ENCODE assay signal across 12 cellular contexts in the genomic region with DNA sequence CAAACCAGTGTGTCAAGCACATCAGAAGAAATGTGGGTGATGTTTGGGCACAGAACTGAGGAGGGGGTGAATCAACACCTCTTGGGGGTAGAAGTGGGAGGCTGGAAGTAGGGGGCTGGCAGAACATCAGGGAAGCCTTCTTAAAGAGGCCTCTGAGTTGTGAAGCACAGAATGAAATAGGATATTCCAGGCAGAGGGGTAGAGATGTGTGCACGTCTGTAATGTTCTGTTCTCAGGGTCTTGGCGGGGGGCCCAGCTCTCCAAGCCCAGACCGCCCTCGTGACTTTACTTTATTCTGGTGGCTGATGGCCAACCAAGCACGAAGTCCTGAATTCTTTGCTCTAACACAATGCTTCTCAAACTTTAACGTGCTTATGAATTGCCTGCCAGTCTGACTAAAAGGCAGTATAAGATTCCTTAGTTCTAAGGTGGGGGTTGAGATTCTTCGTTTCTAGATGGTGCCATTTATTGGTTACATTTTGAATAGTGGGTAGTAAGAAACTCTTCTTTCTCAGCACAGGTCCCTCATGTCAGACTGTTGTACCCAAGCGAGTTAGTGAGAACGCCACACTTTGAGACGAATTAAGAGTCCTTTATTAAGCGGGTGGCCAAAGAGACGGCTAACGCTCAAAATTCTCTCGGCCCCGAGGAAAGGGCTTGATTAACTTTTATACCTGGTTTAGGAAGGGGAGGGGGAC. TPM values are rescaled to one million over a fixed set of nuclear protein-coding genes. Genes with fewer than 3 reads are reported as not detected.
A peak's percentile ranks its signal among the peaks of the same experiment; 100 is the strongest.
DNase-seq lines count a peak whose midpoint lies in the region; ATAC-seq and TF ChIP-seq lines count a peak whose summit lies in the region.
"Had no signal": no experiment of that assay in that cellular context is flagged by ENCODE, and none has a peak within 500 bp of the region (broad histone marks: within the 10 kb centered on the region; RNA-seq: fewer than 3 reads in every experiment).

No MANE protein-coding gene starts in this region.

- peaks cover 28 to 46% of the 10 kb centered on the region in 2 donors for H3K4me1 ChIP-seq in muscle layer of duodenum (ENCODE audit: control insufficient read depth in 1 of 2, insufficient read depth in 2 of 2, low read length in 2 of 2)
- H3K4me1 ChIP-seq in upper lobe of right lung: peaks cover 22% of the 10 kb centered on the region
- no peaks in the 10 kb centered on the region for H3K4me1 ChIP-seq in osteoblast (ENCODE audit: insufficient read depth, low read length)

- H3K4me3 ChIP-seq in muscle layer of duodenum (ENCODE audit: low read depth in 1 of 2, low read length in 2 of 2) (no peak overlapping the region), upper lobe of right lung (no peak overlapping the region), osteoblast (ENCODE audit: insufficient read depth, low read length) (no peak overlapping the region)
- H3K4me3 ChIP-seq: A549, mucosa of descending colon had no signal

- DNase-seq in NCI-H82 (lab: John Stamatoyannopoulos, UW) (peak; percentile 5), NCI-H82 treated with DMSO at 0.1 percent for 48 hours (lab: John Stamatoyannopoulos, UW; ENCODE audit: unreplicated experiment) (no peak), foreskin melanocyte (peak; percentile 44), upper lobe of right lung (no peak), NCI-H69 (lab: John Stamatoyannopoulos, UW) (no peak), osteoblast (ENCODE audit: insufficient read length, low spot score, missing footprints) (no peak)
- DNase-seq in activated CD4-positive, alpha-beta T cell treated with anti-CD3 and anti-CD28 coated beads for 4 hours: no peak
- DNase-seq: activated T-cell treated with anti-CD3 and anti-CD28 coated beads, Interleukin-2, amount 50 U/mL, for 4 hours; effector memory CD8-positive, alpha-beta T cell had no signal

- peak; percentile 16 for ATAC-seq in upper lobe of right lung
- ATAC-seq: A549; activated T-cell treated with anti-CD3 and anti-CD28 coated beads, Interleukin-2, amount 50 U/mL, for 4 hours; effector memory CD8-positive, alpha-beta T cell had no signal

- H3K79me2 ChIP-seq in osteoblast (ENCODE audit: insufficient read depth, low read length): no peaks in the 10 kb centered on the region

- H3K27me3 ChIP-seq in muscle layer of duodenum (ENCODE audit: low read depth, low read length) (no peaks in the 10 kb centered on the region), upper lobe of right lung (no peaks in the 10 kb centered on the region), osteoblast (ENCODE audit: insufficient read depth, low read length) (no peaks in the 10 kb centered on the region)

- TF ChIP-seq CTCF in upper lobe of right lung (IDR thresholded peaks at IDR 0.05) (no peak), osteoblast (IDR thresholded peaks at IDR 0.05; ENCODE audit: extremely low read depth, low read depth, low read length) (no peak)

- H3K36me3 ChIP-seq in muscle layer of duodenum (ENCODE audit: control insufficient read depth in 1 of 2, insufficient read depth in 2 of 2, low read length in 2 of 2) (peaks cover 0 to 10% of the 10 kb centered on the region in 2 donors), upper lobe of right lung (peaks cover 10% of the 10 kb centered on the region), osteoblast (ENCODE audit: insufficient read depth, low read length) (no peaks in the 10 kb centered on the region)

- H3K4me2 ChIP-seq in osteoblast (ENCODE audit: insufficient read depth, low read length): no peak overlapping the region
- H3K4me2 ChIP-seq: A549 had no signal

- H2AFZ ChIP-seq in osteoblast (ENCODE audit: low read length): no peak overlapping the region

- no peaks in the 10 kb centered on the region for H4K20me1 ChIP-seq in osteoblast (ENCODE audit: insufficient read depth, low read length)

- H3K9me3 ChIP-seq in muscle layer of duodenum (ENCODE audit: control insufficient read depth in 1 of 2, low read length in 2 of 2): no peaks in the 10 kb centered on the region
- no peaks in the 10 kb centered on the region for H3K9me3 ChIP-seq in upper lobe of right lung
- no peaks in the 10 kb centered on the region for H3K9me3 ChIP-seq in osteoblast (ENCODE audit: low read depth, low read length)
- H3K9me3 ChIP-seq: A549, mucosa of descending colon had no signal

- H3K27ac ChIP-seq in muscle layer of duodenum (ENCODE audit: low read length) (peak overlapping the region; percentile 68), upper lobe of right lung (no peak overlapping the region), osteoblast (ENCODE audit: low read depth, low read length) (no peak overlapping the region)
- H3K27ac ChIP-seq: A549 had no signal

- intact Hi-C loops in upper lobe of right lung (cut with DNase I): no loop called here

RNA-seq across cellular contexts. Expression of a gene that starts 8.2 kb away (rescaled TPM):
- 52.9 TPM for total RNA-seq in upper lobe of right lung
- 5.1 and 5.9 TPM in 2 replicates for total RNA-seq in osteoblast

RNA-seq across cellular contexts. Expression of a gene that starts 37.6 kb away (rescaled TPM):
- 157 TPM for total RNA-seq in upper lobe of right lung
- 19.2 and 23.9 TPM in 2 replicates for total RNA-seq in osteoblast

RNA-seq across cellular contexts. Expression of a gene that starts 60.0 kb away (rescaled TPM):
- total RNA-seq in upper lobe of right lung (not detected), osteoblast (not detected in 2 replicates)
- total RNA-seq: activated T-cell treated with anti-CD3 and anti-CD28 coated beads, Interleukin-2, amount 50 U/mL, for 4 hours; mucosa of descending colon had no signal

RNA-seq across cellular contexts. Expression of a gene that starts 60.0 kb away (rescaled TPM):
- total RNA-seq in upper lobe of right lung (not detected), osteoblast (not detected in 2 replicates)
- total RNA-seq: activated T-cell treated with anti-CD3 and anti-CD28 coated beads, Interleukin-2, amount 50 U/mL, for 4 hours; mucosa of descending colon had no signal

Comparison
In these comparisons a context has a peak if more than half of its experiments do, and no peak if none do; other contexts are left out.
1. DNase-seq: peak in NCI-H82 (single experiment) and foreskin melanocyte (single experiment); none in NCI-H82 treated with DMSO at 0.1 percent for 48 hours (single experiment), upper lobe of right lung (single experiment), activated CD4-positive, alpha-beta T cell treated with anti-CD3 and anti-CD28 coated beads for 4 hours (0 of 2), NCI-H69 (single experiment) and osteoblast (single experiment).